Comparison of ENCODE assay signal across 1 cellular context in the genomic region with DNA sequence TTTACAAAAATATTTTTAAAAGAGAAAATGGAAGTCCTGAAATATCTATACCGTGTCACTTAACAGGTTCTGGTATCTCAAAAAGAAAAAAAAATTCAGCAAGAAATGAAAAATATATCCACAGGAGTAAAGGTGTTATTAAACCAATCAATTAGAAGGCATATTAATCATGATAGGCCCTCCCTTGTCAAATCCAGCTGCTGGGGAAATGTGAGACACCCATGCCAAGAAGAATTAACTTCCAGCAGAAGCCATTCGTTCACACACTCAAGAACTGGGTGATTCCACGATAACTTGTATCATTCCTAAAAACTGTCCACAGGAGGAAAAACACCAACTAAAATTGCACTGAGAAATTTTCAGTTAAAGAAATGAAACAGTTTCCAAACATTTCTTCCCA.
TF ChIP-seq lines count a peak whose summit lies in the region.

No MANE protein-coding gene starts in this region.

TF ChIP-seq in WTC11, 78 proteins besides CTCF, POLR2A, EP300 and RAD21 (continued from another document):
- TF ChIP-seq, protein P1, sequence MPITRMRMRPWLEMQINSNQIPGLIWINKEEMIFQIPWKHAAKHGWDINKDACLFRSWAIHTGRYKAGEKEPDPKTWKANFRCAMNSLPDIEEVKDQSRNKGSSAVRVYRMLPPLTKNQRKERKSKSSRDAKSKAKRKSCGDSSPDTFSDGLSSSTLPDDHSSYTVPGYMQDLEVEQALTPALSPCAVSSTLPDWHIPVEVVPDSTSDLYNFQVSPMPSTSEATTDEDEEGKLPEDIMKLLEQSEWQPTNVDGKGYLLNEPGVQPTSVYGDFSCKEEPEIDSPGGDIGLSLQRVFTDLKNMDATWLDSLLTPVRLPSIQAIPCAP (CRISPR knock-in tag; IDR thresholded peaks at IDR 0.05), result no peak
- TF ChIP-seq, protein P2, sequence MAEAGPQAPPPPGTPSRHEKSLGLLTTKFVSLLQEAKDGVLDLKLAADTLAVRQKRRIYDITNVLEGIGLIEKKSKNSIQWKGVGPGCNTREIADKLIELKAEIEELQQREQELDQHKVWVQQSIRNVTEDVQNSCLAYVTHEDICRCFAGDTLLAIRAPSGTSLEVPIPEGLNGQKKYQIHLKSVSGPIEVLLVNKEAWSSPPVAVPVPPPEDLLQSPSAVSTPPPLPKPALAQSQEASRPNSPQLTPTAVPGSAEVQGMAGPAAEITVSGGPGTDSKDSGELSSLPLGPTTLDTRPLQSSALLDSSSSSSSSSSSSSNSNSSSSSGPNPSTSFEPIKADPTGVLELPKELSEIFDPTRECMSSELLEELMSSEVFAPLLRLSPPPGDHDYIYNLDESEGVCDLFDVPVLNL (CRISPR knock-in tag; IDR thresholded peaks at IDR 0.05; ENCODE audit: borderline replicate concordance, low read depth), result no peak
- TF ChIP-seq ELF4 (CRISPR knock-in tag; IDR thresholded peaks at IDR 0.05; ENCODE audit: low read depth) (no peak), JAZF1 (CRISPR knock-in tag; IDR thresholded peaks at IDR 0.05) (no peak), CREM (CRISPR knock-in tag; IDR thresholded peaks at IDR 0.05) (no peak)
- TF ChIP-seq, protein P3, sequence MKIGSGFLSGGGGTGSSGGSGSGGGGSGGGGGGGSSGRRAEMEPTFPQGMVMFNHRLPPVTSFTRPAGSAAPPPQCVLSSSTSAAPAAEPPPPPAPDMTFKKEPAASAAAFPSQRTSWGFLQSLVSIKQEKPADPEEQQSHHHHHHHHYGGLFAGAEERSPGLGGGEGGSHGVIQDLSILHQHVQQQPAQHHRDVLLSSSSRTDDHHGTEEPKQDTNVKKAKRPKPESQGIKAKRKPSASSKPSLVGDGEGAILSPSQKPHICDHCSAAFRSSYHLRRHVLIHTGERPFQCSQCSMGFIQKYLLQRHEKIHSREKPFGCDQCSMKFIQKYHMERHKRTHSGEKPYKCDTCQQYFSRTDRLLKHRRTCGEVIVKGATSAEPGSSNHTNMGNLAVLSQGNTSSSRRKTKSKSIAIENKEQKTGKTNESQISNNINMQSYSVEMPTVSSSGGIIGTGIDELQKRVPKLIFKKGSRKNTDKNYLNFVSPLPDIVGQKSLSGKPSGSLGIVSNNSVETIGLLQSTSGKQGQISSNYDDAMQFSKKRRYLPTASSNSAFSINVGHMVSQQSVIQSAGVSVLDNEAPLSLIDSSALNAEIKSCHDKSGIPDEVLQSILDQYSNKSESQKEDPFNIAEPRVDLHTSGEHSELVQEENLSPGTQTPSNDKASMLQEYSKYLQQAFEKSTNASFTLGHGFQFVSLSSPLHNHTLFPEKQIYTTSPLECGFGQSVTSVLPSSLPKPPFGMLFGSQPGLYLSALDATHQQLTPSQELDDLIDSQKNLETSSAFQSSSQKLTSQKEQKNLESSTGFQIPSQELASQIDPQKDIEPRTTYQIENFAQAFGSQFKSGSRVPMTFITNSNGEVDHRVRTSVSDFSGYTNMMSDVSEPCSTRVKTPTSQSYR (CRISPR knock-in tag; IDR thresholded peaks at IDR 0.05), result no peak
- TF ChIP-seq, protein P4, sequence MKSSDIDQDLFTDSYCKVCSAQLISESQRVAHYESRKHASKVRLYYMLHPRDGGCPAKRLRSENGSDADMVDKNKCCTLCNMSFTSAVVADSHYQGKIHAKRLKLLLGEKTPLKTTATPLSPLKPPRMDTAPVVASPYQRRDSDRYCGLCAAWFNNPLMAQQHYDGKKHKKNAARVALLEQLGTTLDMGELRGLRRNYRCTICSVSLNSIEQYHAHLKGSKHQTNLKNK (CRISPR knock-in tag; IDR thresholded peaks at IDR 0.05), result no peak
